Comparison of ENCODE assay signal across 15 cellular contexts in the genomic region with DNA sequence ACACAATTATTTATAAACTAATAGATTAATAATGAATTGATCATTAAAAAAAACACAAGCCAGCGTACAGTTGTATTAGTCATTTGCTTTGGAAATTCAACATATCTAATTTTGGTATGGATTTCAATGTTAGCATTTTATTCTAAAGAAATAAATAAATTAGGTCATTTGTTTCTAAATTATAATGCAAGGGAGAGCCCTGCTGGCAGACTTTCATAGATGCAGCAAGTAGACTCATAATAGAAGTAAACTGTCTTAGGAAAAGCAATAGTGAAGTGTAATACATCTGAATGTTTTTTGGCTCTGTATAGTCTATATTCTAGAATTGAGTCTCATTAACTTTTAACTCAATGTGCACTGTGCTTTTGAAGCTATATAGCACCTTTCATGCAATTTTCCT.
DNase-seq lines count a peak whose midpoint lies in the region; ATAC-seq and TF ChIP-seq lines count a peak whose summit lies in the region.
"Had no signal": no experiment of that assay in that cellular context is flagged by ENCODE, and none has a peak within 500 bp of the region (broad histone marks: within the 10 kb centered on the region; RNA-seq: fewer than 3 reads in every experiment).

No MANE protein-coding gene starts in this region.

- TF ChIP-seq EP300 in SK-N-SH (IDR thresholded peaks at IDR 0.05; ENCODE audit: borderline replicate concordance in 1 of 2, low read depth in 1 of 2, low read length in 1 of 2) = no peak

- H2AFZ ChIP-seq in SK-N-SH (ENCODE audit: low read depth) = no peak overlapping the region
- H2AFZ ChIP-seq: parathyroid adenoma had no signal

- POLR2A ChIA-PET in MCF 10A (lab: Yijun Ruan, JAX) = no interaction called here
- POLR2A ChIA-PET in SK-N-SH (lab: Yijun Ruan, JAX) = no interaction called here
- POLR2A ChIA-PET in activated CD8-positive, alpha-beta T cell treated with anti-CD3 and anti-CD28 coated beads for 36 hours (lab: Charles Lee) = no interaction called here

- H3K4me3 ChIP-seq in breast epithelium (no peak overlapping the region), SK-N-SH (ENCODE audit: low read depth in 2 of 2, low read length in 1 of 2) (no peak overlapping the region), epithelial cell of proximal tubule (ENCODE audit: low read depth, low read length) (no peak overlapping the region), skeletal muscle cell (ENCODE audit: low read depth, low read length) (no peak overlapping the region)
- H3K4me3 ChIP-seq: left lung, transverse colon had no signal

- H3K36me3 ChIP-seq in breast epithelium (no peaks in the 10 kb centered on the region), SK-N-SH (replicated peaks in 1 of 2; ENCODE audit: control insufficient read depth in 1 of 2, insufficient read depth in 2 of 2, low read length in 1 of 2) (no peaks in the 10 kb centered on the region)
- H3K36me3 ChIP-seq: left lung, transverse colon had no signal

- H3K36me3 Mint-ChIP-seq in MCF 10A (ENCODE audit: insufficient read depth, unreplicated experiment) = no peaks in the 10 kb centered on the region
- H3K36me3 Mint-ChIP-seq in activated CD8-positive, alpha-beta T cell treated with anti-CD3 and anti-CD28 coated beads for 36 hours (ENCODE audit: low read depth) = no peaks in the 10 kb centered on the region

- H3K9me3 ChIP-seq in breast epithelium = no peaks in the 10 kb centered on the region
- no peaks in the 10 kb centered on the region for H3K9me3 ChIP-seq in SK-N-SH
- H3K9me3 ChIP-seq: left lung, transverse colon had no signal

- no peaks in the 10 kb centered on the region for H4K20me1 ChIP-seq in SK-N-SH (ENCODE audit: insufficient read depth)

- no peak overlapping the region for H3K27ac ChIP-seq in breast epithelium
- H3K27ac ChIP-seq in SK-N-SH (ENCODE audit: low read depth in 2 of 2, low read length in 1 of 2) = no peak overlapping the region
- H3K27ac ChIP-seq: left lung, parathyroid adenoma, transverse colon had no signal

- no peaks in the 10 kb centered on the region for H3K79me2 ChIP-seq in SK-N-SH (ENCODE audit: insufficient read depth)
- H3K79me2 ChIP-seq: parathyroid adenoma had no signal

- no peak overlapping the region for H3K4me2 ChIP-seq in SK-N-SH

- H3K9me3 Mint-ChIP-seq in MCF 10A (ENCODE audit: unreplicated experiment) = no peaks in the 10 kb centered on the region
- H3K9me3 Mint-ChIP-seq in activated CD8-positive, alpha-beta T cell treated with anti-CD3 and anti-CD28 coated beads for 36 hours = peaks cover 11% of the 10 kb centered on the region

- no peaks in the 10 kb centered on the region for H3F3A ChIP-seq in SK-N-SH (replicated peaks; ENCODE audit: insufficient read depth)

- no peak for ATAC-seq in activated CD8-positive, alpha-beta T cell treated with anti-CD3 and anti-CD28 coated beads for 36 hours
- no peak for ATAC-seq in HG03378 (IDR thresholded peaks at IDR 0.05; ENCODE audit: unreplicated experiment)
- no peak for ATAC-seq in HG03039 (IDR thresholded peaks at IDR 0.05; ENCODE audit: unreplicated experiment)
- ATAC-seq: left lung had no signal

- H3K4me1 ChIP-seq in breast epithelium (no peaks in the 10 kb centered on the region), SK-N-SH (ENCODE audit: control insufficient read depth in 1 of 2, insufficient read depth in 2 of 2, low read depth in 1 of 2, low read length in 1 of 2) (no peaks in the 10 kb centered on the region)
- H3K4me1 ChIP-seq: left lung, parathyroid adenoma, transverse colon had no signal

- H3K27me3 ChIP-seq in breast epithelium (no peaks in the 10 kb centered on the region), SK-N-SH (ENCODE audit: insufficient read depth) (no peaks in the 10 kb centered on the region)
- H3K27me3 ChIP-seq: left lung, transverse colon had no signal

- H3K9me2 ChIP-seq in SK-N-SH = no peaks in the 10 kb centered on the region

- TF ChIP-seq RAD21 in SK-N-SH (IDR thresholded peaks at IDR 0.05; ENCODE audit: low read length) = peak; percentile 55

- H3K27ac Mint-ChIP-seq in MCF 10A (ENCODE audit: low read depth, unreplicated experiment) = no peak overlapping the region
- H3K27ac Mint-ChIP-seq in activated CD8-positive, alpha-beta T cell treated with anti-CD3 and anti-CD28 coated beads for 36 hours = no peak overlapping the region
- H3K27ac Mint-ChIP-seq: activated naive CD4-positive, alpha-beta T cell treated with anti-CD3 and anti-CD28 coated beads for 36 hours had no signal

- peak; percentile 29 for TF ChIP-seq CTCF in MCF 10A (IDR thresholded peaks at IDR 0.05; ENCODE audit: unreplicated experiment)
- TF ChIP-seq CTCF in breast epithelium (IDR thresholded peaks at IDR 0.05) = no peak
- TF ChIP-seq CTCF in SK-N-SH (IDR thresholded peaks at IDR 0.05) = peak; percentile 44
- peak; percentile 46 for TF ChIP-seq CTCF in epithelial cell of proximal tubule (conservative IDR thresholded peaks at IDR 0.05; ENCODE audit: low read depth, low read length)
- TF ChIP-seq CTCF in activated CD8-positive, alpha-beta T cell treated with anti-CD3 and anti-CD28 coated beads for 36 hours (IDR thresholded peaks at IDR 0.05) = no peak

- BruUV-seq in MCF 10A (replicated peaks; lab: Mats Ljungman, UMichigan) = no TSS peak

- no peaks in the 10 kb centered on the region for H3K27me3 Mint-ChIP-seq in MCF 10A (ENCODE audit: insufficient read depth, unreplicated experiment)
- H3K27me3 Mint-ChIP-seq in activated CD8-positive, alpha-beta T cell treated with anti-CD3 and anti-CD28 coated beads for 36 hours = no peaks in the 10 kb centered on the region

- CTCF ChIA-PET in MCF 10A (lab: Yijun Ruan, JAX) = no interaction called here
- CTCF ChIA-PET in SK-N-SH (lab: Yijun Ruan, JAX) = no interaction called here
- CTCF ChIA-PET in activated CD8-positive, alpha-beta T cell treated with anti-CD3 and anti-CD28 coated beads for 36 hours (lab: Charles Lee) = no interaction called here

- no peak overlapping the region for H3K9ac ChIP-seq in SK-N-SH
- H3K9ac ChIP-seq: parathyroid adenoma had no signal

- H3K4me3 Mint-ChIP-seq in MCF 10A (ENCODE audit: unreplicated experiment) = no peak overlapping the region
- H3K4me3 Mint-ChIP-seq in activated CD8-positive, alpha-beta T cell treated with anti-CD3 and anti-CD28 coated beads for 36 hours = no peak overlapping the region
- H3K4me3 Mint-ChIP-seq: activated naive CD4-positive, alpha-beta T cell treated with anti-CD3 and anti-CD28 coated beads for 36 hours had no signal

- 96% methylated on average over 1 of the region's 1 CpG for WGBS in SK-N-SH (ENCODE audit: low lambda C conversion rate)

- peak; percentile 11 for DNase-seq in MCF 10A (ENCODE audit: unreplicated experiment)
- no peak for DNase-seq in breast epithelium (ENCODE audit: low spot score in 2 of 2)
- no peak for DNase-seq in SK-N-SH
- DNase-seq in epithelial cell of proximal tubule (ENCODE audit: low read depth) = no peak
- peak; percentile 8 for DNase-seq in skeletal muscle cell (ENCODE audit: low read depth)
- no peak for DNase-seq in activated CD8-positive, alpha-beta T cell treated with anti-CD3 and anti-CD28 coated beads for 36 hours
- DNase-seq: activated naive CD4-positive, alpha-beta T cell treated with anti-CD3 and anti-CD28 coated beads for 36 hours; DMS79 treated with DMSO at 0.1 percent for 48 hours; left lung; NCI-H2227 treated with DMSO at 0.1 percent for 48 hours; T1000; transverse colon had no signal

- no peaks in the 10 kb centered on the region for H3K4me1 Mint-ChIP-seq in MCF 10A (ENCODE audit: insufficient read depth, unreplicated experiment)
- no peaks in the 10 kb centered on the region for H3K4me1 Mint-ChIP-seq in activated CD8-positive, alpha-beta T cell treated with anti-CD3 and anti-CD28 coated beads for 36 hours (ENCODE audit: low read depth)

- intact Hi-C loops in MCF 10A (cut with micrococcal nuclease) (loop anchor here (5.0 kb wide), 1 partner anchor 502 kb away; no protein-coding TSS in a partner anchor), breast epithelium (cut with DNase I; ENCODE audit: low total_unique reads) (no loop called here)
- intact Hi-C loops in activated CD8-positive, alpha-beta T cell treated with anti-CD3 and anti-CD28 coated beads for 36 hours (cut with micrococcal nuclease) = no loop called here

- no peak for TF ChIP-seq POLR2A in breast epithelium (IDR thresholded peaks at IDR 0.05)

TF ChIP-seq in SK-N-SH, 30 proteins besides CTCF, POLR2A, EP300 and RAD21:
- no peak for TF ChIP-seq FOSL2 (IDR thresholded peaks at IDR 0.05; ENCODE audit: borderline replicate concordance, low read depth)
- TF ChIP-seq MXI1 (IDR thresholded peaks at IDR 0.05; ENCODE audit: low read depth, low read length) = no peak

Comparison
In these comparisons a context has a peak if more than half of its experiments do, and no peak if none do; other contexts are left out.
1. DNase-seq: peak in MCF 10A (single experiment) and skeletal muscle cell (single experiment); none in breast epithelium (0 of 2), SK-N-SH (single experiment), epithelial cell of proximal tubule (single experiment) and activated CD8-positive, alpha-beta T cell treated with anti-CD3 and anti-CD28 coated beads for 36 hours (single experiment).
2. CTCF ChIP-seq: peak in MCF 10A (single experiment), SK-N-SH (single experiment) and epithelial cell of proximal tubule (single experiment); none in breast epithelium (0 of 3) and activated CD8-positive, alpha-beta T cell treated with anti-CD3 and anti-CD28 coated beads for 36 hours (single experiment).